ENCODE assay signal across 8 cellular contexts in the genomic region with DNA sequence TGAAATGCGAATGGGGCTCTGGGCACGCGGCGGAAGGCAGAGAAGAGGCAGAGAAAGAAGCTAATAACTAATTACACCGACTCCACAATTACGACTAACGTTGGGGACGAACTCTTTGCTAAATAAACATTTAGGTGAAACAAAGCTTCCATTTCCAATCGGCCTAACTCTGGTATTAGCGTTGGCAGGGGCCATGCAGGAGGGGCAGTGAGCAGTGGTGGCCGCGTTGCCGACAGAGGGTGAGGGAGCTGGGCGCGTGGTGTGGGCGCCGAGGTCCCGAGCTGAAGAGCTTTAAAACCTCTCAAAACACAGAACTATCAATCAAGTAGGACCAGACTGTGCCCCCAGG. TPM values are rescaled to one million over a fixed set of nuclear protein-coding genes. Genes with fewer than 3 reads are reported as not detected.
DNase-seq lines count a peak whose midpoint lies in the region; ATAC-seq, FAIRE-seq and TF ChIP-seq lines count a peak whose summit lies in the region.

No MANE protein-coding gene starts in this region.

- no peaks in the 10 kb centered on the region for H3K4me1 Mint-ChIP-seq in Caco-2 (ENCODE audit: low read depth, unreplicated experiment)

- H3K4me1 ChIP-seq in Caco-2 = no peaks in the 10 kb centered on the region
- peaks cover 3% of the 10 kb centered on the region for H3K4me1 ChIP-seq in GM12878 (ENCODE audit: control insufficient read depth, insufficient read depth, low read length)
- peaks cover 0 to 16% (median 2%) of the 10 kb centered on the region in 4 donors for H3K4me1 ChIP-seq in transverse colon

- BruUV-seq in Caco-2 (replicated peaks; lab: Mats Ljungman, UMichigan) (TSS peak; percentile 94), GM12878 (replicated peaks; lab: Mats Ljungman, UMichigan) (TSS peak; percentile 97)

- peak overlapping the region; percentile 90 for H3K4me3 Mint-ChIP-seq in Caco-2 (ENCODE audit: unreplicated experiment)

- H4K20me1 ChIP-seq in GM12878 (ENCODE audit: control insufficient read depth, insufficient read depth) = no peaks in the 10 kb centered on the region

- intact Hi-C loops in Caco-2 (cut with micrococcal nuclease; ENCODE audit: unreplicated experiment) (loop anchor here (2.0 kb wide), 1 partner anchor 14 kb away; a partner anchor contains a TSS), GM12878 (cut with micrococcal nuclease; ENCODE audit: unreplicated experiment) (no loop called here), lower leg skin (cut with DNase I; ENCODE audit: low total_unique reads) (no loop called here), transverse colon (cut with DNase I; ENCODE audit: low total_unique reads) (loop anchor here (5.0 kb wide), 1 partner anchor 365 kb away; no protein-coding TSS in a partner anchor)

- 23% methylated on average over 18 of the region's 18 CpGs for WGBS in GM12878 (ENCODE audit: insufficient coverage, insufficient replicate concordance, low lambda C conversion rate, missing lambda C conversion rate)
- WGBS in lower leg skin, 2 donors = 10 to 12% methylated on average over 18 of the region's 18 CpGs
- 8% methylated on average over 18 of the region's 18 CpGs; no CpG with 5 or more reads in 1 of the 2 donors for WGBS in transverse colon (ENCODE audit: low coverage in 1 of 2), 2 donors

- CTCF ChIA-PET in Caco-2 (lab: Charles Lee) (interaction anchor here (1.0 kb wide), 1 partner anchor 299 kb away, joined by 3 read pairs; no protein-coding TSS in a partner anchor), GM12878 (lab: Yijun Ruan, JAX) (interaction anchor here (0.9 to 1.4 kb wide), 4 partner anchors 8 to 753 kb away, joined by 3 to 6 read pairs (median 4); no protein-coding TSS in a partner anchor)

- H3K27me3 ChIP-seq in Caco-2 (replicated peaks; ENCODE audit: control insufficient read depth, insufficient read depth, low read length) = no peaks in the 10 kb centered on the region
- H3K27me3 ChIP-seq in GM12878 (replicated peaks in 1 of 2; ENCODE audit: control insufficient read depth in 2 of 2, insufficient read depth in 2 of 2, low read length in 1 of 2) = no peaks in the 10 kb centered on the region
- H3K27me3 ChIP-seq in transverse colon = no peaks in the 10 kb centered on the region

- TF ChIP-seq CTCF in Caco-2 (IDR thresholded peaks at IDR 0.05; ENCODE audit: insufficient read depth in 1 of 2, low read depth in 1 of 2, low read length in 1 of 2, severe bottlenecking in 1 of 2, unreplicated experiment in 1 of 2) (no peak), GM12878 (IDR thresholded peaks at IDR 0.05 in 2 of 3, conservative IDR thresholded peaks at IDR 0.05 in 1 of 3; ENCODE audit: control insufficient read depth in 2 of 3, extremely low read depth in 1 of 3, insufficient read depth in 1 of 3, low read depth in 3 of 3, low read length in 3 of 3) (no peak), lower leg skin (IDR thresholded peaks at IDR 0.05) (no peak), transverse colon (IDR thresholded peaks at IDR 0.05) (peak in 1 of 5 experiments; percentile 8)

- H3K4me2 ChIP-seq in GM12878 (ENCODE audit: control insufficient read depth, insufficient read depth) = peak overlapping the region; percentile 88

- TF ChIP-seq EP300 in GM12878 (IDR thresholded peaks at IDR 0.05; ENCODE audit: borderline replicate concordance in 1 of 2, control insufficient read depth in 1 of 2, low read depth in 2 of 2, low read length in 2 of 2) (no peak), transverse colon (IDR thresholded peaks at IDR 0.05; ENCODE audit: low read depth) (peak; percentile 3)

- FAIRE-seq in GM12878 (lab: Jason Lieb, UNC) = peak; percentile 81

- RAD21 ChIA-PET in GM12878 (lab: Charles Lee; ENCODE audit: unreplicated experiment) = interaction anchor here (0.6 to 1.4 kb wide), 4 partner anchors 13 to 82 kb away, joined by 3 to 6 read pairs (median 3); a partner anchor contains a TSS

- H3K36me3 Mint-ChIP-seq in Caco-2 (ENCODE audit: insufficient read depth, unreplicated experiment) = peaks cover 26% of the 10 kb centered on the region

- in situ Hi-C loops in GM12878 (cut with MboI) = no loop called here
- in situ Hi-C loops in transverse colon (cut with MboI; ENCODE audit: low pct_ligation_motif_present in 1 of 4, low pct_unique_long_range_greater_than_20kb in 1 of 4, low sequenced_read_pairs in 3 of 4) = no loop called here

- H3K4me3 ChIP-seq in Caco-2 (ENCODE audit: low read depth, low read length) (peak overlapping the region; percentile 79), GM12878 (peak overlapping the region; percentile 78), lower leg skin (ENCODE audit: low read depth, poor library complexity, severe bottlenecking) (peak overlapping the region; percentile 56), transverse colon (peak overlapping the region; percentile 73 to 99 (median 82))

- no peaks in the 10 kb centered on the region for H3K27me3 Mint-ChIP-seq in Caco-2 (ENCODE audit: insufficient read depth, unreplicated experiment)

- peak overlapping the region; percentile 59 for H3K27ac ChIP-seq in GM12878 (ENCODE audit: control insufficient read depth, insufficient read depth)
- H3K27ac ChIP-seq in transverse colon = peak overlapping the region; percentile 94 to 99 (median 97)

- no peaks in the 10 kb centered on the region for H3K9me3 Mint-ChIP-seq in Caco-2 (ENCODE audit: unreplicated experiment)

- POLR2A ChIA-PET in Caco-2 (lab: Charles Lee) (interaction anchor here (2.0 to 2.4 kb wide), 2 partner anchors 14 to 81 kb away, joined by 6 to 14 read pairs; no protein-coding TSS in a partner anchor), GM12878 (lab: Charles Lee) (interaction anchor here (0.6 to 2.6 kb wide), 5 partner anchors 10 to 82 kb away, joined by 3 to 10 read pairs (median 4); a partner anchor contains a TSS)

- H2AFZ ChIP-seq in GM12878 (ENCODE audit: control insufficient read depth, low read depth, low read length) = peak overlapping the region; percentile 73

- peak overlapping the region; percentile 92 for H3K27ac Mint-ChIP-seq in Caco-2 (ENCODE audit: unreplicated experiment)

- ATAC-seq in HG03139 (IDR thresholded peaks at IDR 0.05; ENCODE audit: unreplicated experiment) (peak; percentile 2), GM12878 (peak; percentile 46), GM21528 (IDR thresholded peaks at IDR 0.05; ENCODE audit: low FRiP score, unreplicated experiment) (no peak), GM19452 (IDR thresholded peaks at IDR 0.05; ENCODE audit: unreplicated experiment) (no peak)

- SMC1A ChIA-PET in GM12878 (lab: Charles Lee; ENCODE audit: uncharacterized antibody, unreplicated experiment) = interaction anchor here (1.2 kb wide), 1 partner anchor 17 kb away, joined by 3 read pairs; no protein-coding TSS in a partner anchor

- TF ChIP-seq POLR2A in GM12878 (IDR thresholded peaks at IDR 0.05; ENCODE audit: low read depth, low read length) = no peak
- no peak for TF ChIP-seq POLR2A in lower leg skin (IDR thresholded peaks at IDR 0.05)
- TF ChIP-seq POLR2A in transverse colon (IDR thresholded peaks at IDR 0.05) = no peak

- H3K9ac ChIP-seq in GM12878 (ENCODE audit: control insufficient read depth, insufficient read depth, low read length) = peak overlapping the region; percentile 64

- H3K79me2 ChIP-seq in GM12878 (ENCODE audit: control insufficient read depth, insufficient read depth, low read length) = peaks cover 13% of the 10 kb centered on the region

- DNase-seq in Caco-2 = no peak
- no peak for DNase-seq in GM12878 (ENCODE audit: low read depth, low spot score)
- no peak for DNase-seq in lower leg skin (ENCODE audit: low spot score in 2 of 2)
- DNase-seq in transverse colon = no peak
- DNase-seq in activated CD8-positive, alpha-beta memory T cell treated with anti-CD3 and anti-CD28 coated beads, Interleukin-2, amount 50 U/mL, for 48 hours = no peak

- H3K9me3 ChIP-seq in Caco-2 (no peaks in the 10 kb centered on the region), GM12878 (replicated peaks; ENCODE audit: control insufficient read depth, insufficient read depth, low read length) (no peaks in the 10 kb centered on the region; the same call in 2 of the 3 replicates), transverse colon (no peaks in the 10 kb centered on the region)

- TF ChIP-seq RAD21 in GM12878 (IDR thresholded peaks at IDR 0.05; ENCODE audit: insufficient read depth, low read depth, low read length) = no peak

- H3K36me3 ChIP-seq in Caco-2 (ENCODE audit: control insufficient read depth, insufficient read depth, low read length) = no peaks in the 10 kb centered on the region; the same call in 1 of the 2 replicates
- H3K36me3 ChIP-seq in GM12878 (ENCODE audit: control insufficient read depth in 2 of 2, insufficient read depth in 2 of 2, low read length in 1 of 2) = peaks cover 0 to 5% of the 10 kb centered on the region in 2 experiments; a peak in 2 of 4 replicates
- peaks cover 0 to 12% (median 5%) of the 10 kb centered on the region in 4 donors for H3K36me3 ChIP-seq in transverse colon

RNA-seq across cellular contexts. Expression of a gene that starts 0.6 kb away (rescaled TPM):
- total RNA-seq in Caco-2 (2022) = 32.5 and 33.8 TPM in 2 replicates
- 38.8 and 45.0 TPM in 2 replicates for total RNA-seq in GM12878 (2013; cell fraction: nucleolus; rRNA removed)
- 31.6 and 31.9 TPM in 2 replicates for total RNA-seq in GM12878 (2014; rRNA removed)
- 32.7 and 34.2 TPM in 2 replicates for total RNA-seq in GM12878 (2014; rRNA removed; fragmentation: Illumina TruSeq; extraction: Trizol)
- total RNA-seq in GM12878 (2021) = 27.7 and 28.4 TPM in 2 replicates
- 8.7 TPM for polyA plus RNA-seq in GM12878 (2011; ENCODE audit: low read depth)
- polyA plus RNA-seq in GM12878 (2011; rRNA removed) = 10.6 and 13.4 TPM in 2 replicates
- 18.6 and 23.1 TPM in 2 replicates for polyA plus RNA-seq in GM12878 (2011; cell fraction: cytosol; rRNA removed)
- polyA plus RNA-seq in GM12878 (2011; cell fraction: nucleus; rRNA removed) = 13.7 and 20.8 TPM in 2 replicates
- polyA plus RNA-seq in GM12878 (2012) = 16.0 and 16.7 TPM in 2 replicates
- 24.8 and 33.3 TPM in 2 replicates for polyA plus RNA-seq in GM12878 (2014; fragmentation: Illumina TruSeq; extraction: Trizol)
- 1 to 10 TPM; 7.0 to 9.1 TPM for polyA plus RNA-seq in GM12878 (2014; fragmentation: Nextera tagmentation; extraction: Ambion mirVana)
- 27.6 and 31.3 TPM in 2 replicates for polyA plus RNA-seq in GM12878 (2014; rRNA removed)
- polyA plus RNA-seq in GM12878 (2016; fragmentation: Nextera tagmentation; extraction: Ambion mirVana) = 10 to 100 TPM; 42.2 to 44.7 TPM
- 8.3 and 12.9 TPM in 2 replicates for polyA minus RNA-seq in GM12878 (2011; rRNA and poly(A)+ RNA removed)
- 7.9 and 9.8 TPM in 2 replicates for polyA minus RNA-seq in GM12878 (2011; cell fraction: cytosol; rRNA and poly(A)+ RNA removed)
- polyA minus RNA-seq in GM12878 (2011; cell fraction: nucleus; rRNA and poly(A)+ RNA removed) = 3.3 and 5.2 TPM in 2 replicates
- 10 to 100 TPM; 41.8 to 65.3 (median 60.0) TPM for total RNA-seq in lower leg skin
- total RNA-seq in transverse colon = 10 to 100 TPM; 45.6 to 82.8 (median 64.1) TPM

RNA-seq across cellular contexts. Expression of a gene that starts 13.2 kb away (rescaled TPM):
- total RNA-seq in Caco-2 (2022) (35.0 and 35.4 TPM in 2 replicates), GM12878 (2014; rRNA removed) (13.8 and 17.5 TPM in 2 replicates), GM12878 (2014; rRNA removed; fragmentation: Illumina TruSeq; extraction: Trizol) (15.2 and 17.1 TPM in 2 replicates), GM12878 (2021) (39.4 and 41.3 TPM in 2 replicates), lower leg skin (10 to 100 TPM; 10.3 to 17.4 (median 12.0) TPM), transverse colon (10 to 100 TPM in 2 of 4 donors, 1 to 10 TPM in 2; 6.6 to 22.7 (median 10.3) TPM)
- 80.3 and 92.9 TPM in 2 replicates for total RNA-seq in GM12878 (2013; cell fraction: nucleolus; rRNA removed)
- 5.7 TPM for polyA plus RNA-seq in GM12878 (2011; ENCODE audit: low read depth)
- polyA plus RNA-seq in GM12878 (2011; rRNA removed) (8.8 and 14.1 TPM in 2 replicates), GM12878 (2014; fragmentation: Illumina TruSeq; extraction: Trizol) (10.3 and 19.8 TPM in 2 replicates), GM12878 (2014; fragmentation: Nextera tagmentation; extraction: Ambion mirVana) (1 to 10 TPM; 2.1 to 9.1 TPM), GM12878 (2014; rRNA removed) (45.3 and 51.8 TPM in 2 replicates), GM12878 (2016; fragmentation: Nextera tagmentation; extraction: Ambion mirVana) (10 to 100 TPM; 37.7 to 40.1 TPM)
- 31.6 and 36.1 TPM in 2 replicates for polyA plus RNA-seq in GM12878 (2011; cell fraction: cytosol; rRNA removed)
- 51.0 and 92.6 TPM in 2 replicates for polyA plus RNA-seq in GM12878 (2011; cell fraction: nucleus; rRNA removed)
- polyA plus RNA-seq in GM12878 (2012) = 12.8 and 13.8 TPM in 2 replicates
- 18.7 and 29.2 TPM in 2 replicates for polyA minus RNA-seq in GM12878 (2011; rRNA and poly(A)+ RNA removed)
- 6.8 and 11.0 TPM in 2 replicates for polyA minus RNA-seq in GM12878 (2011; cell fraction: cytosol; rRNA and poly(A)+ RNA removed)
- 28.5 and 46.7 TPM in 2 replicates for polyA minus RNA-seq in GM12878 (2011; cell fraction: nucleus; rRNA and poly(A)+ RNA removed)

RNA-seq across cellular contexts. Expression of a gene that starts 32.9 kb away (rescaled TPM):
- total RNA-seq in Caco-2 (2022) (37.9 and 47.7 TPM in 2 replicates), GM12878 (2014; rRNA removed) (not detected in 2 replicates), GM12878 (2014; rRNA removed; fragmentation: Illumina TruSeq; extraction: Trizol) (not detected in 2 replicates), GM12878 (2021) (not detected in 2 replicates), lower leg skin (not detected), transverse colon (not detected)
- total RNA-seq in GM12878 (2013; cell fraction: nucleolus; rRNA removed) = not detected in 2 replicates
- polyA plus RNA-seq in GM12878 (2011; ENCODE audit: low read depth) = not detected
- polyA plus RNA-seq in GM12878 (2011; rRNA removed) (not detected in 2 replicates), GM12878 (2014; fragmentation: Illumina TruSeq; extraction: Trizol) (0.03 TPM in 1 of 2 replicates, not detected in the other), GM12878 (2014; fragmentation: Nextera tagmentation; extraction: Ambion mirVana) (not detected), GM12878 (2014; rRNA removed) (not detected in 2 replicates), GM12878 (2016; fragmentation: Nextera tagmentation; extraction: Ambion mirVana) (under 1 TPM; 0.13 to 0.30 TPM)
- not detected in 2 replicates for polyA plus RNA-seq in GM12878 (2011; cell fraction: cytosol; rRNA removed)
- not detected in 2 replicates for polyA plus RNA-seq in GM12878 (2011; cell fraction: nucleus; rRNA removed)
- polyA plus RNA-seq in GM12878 (2012) = 0.09 TPM in 1 of 2 replicates, not detected in the other
- not detected in 2 replicates for polyA minus RNA-seq in GM12878 (2011; rRNA and poly(A)+ RNA removed)
- not detected in 2 replicates for polyA minus RNA-seq in GM12878 (2011; cell fraction: cytosol; rRNA and poly(A)+ RNA removed)
- polyA minus RNA-seq in GM12878 (2011; cell fraction: nucleus; rRNA and poly(A)+ RNA removed) = not detected in 2 replicates

Comparison
In these comparisons a context has a peak if more than half of its experiments do, and no peak if none do; other contexts are left out.
1. ATAC-seq: peak in HG03139 (single experiment) and GM12878 (single experiment); none in GM21528 (single experiment) and GM19452 (single experiment).
2. RNA of a gene that starts 32.9 kb away (total RNA-seq): 37.9 to 47.7 TPM in Caco-2; not detected in GM12878, not detected in lower leg skin and not detected in transverse colon; every median in the first group is over 10 times any median in the second.
3. intact Hi-C loops: an anchor here in Caco-2 (2.0 kb wide) and transverse colon (5.0 kb wide); none called in GM12878 and lower leg skin.
4. Peak in every context shown above with its lines, with median percentiles within 50 percentile points of each other: H3K4me3 ChIP-seq.